Comparison of ENCODE assay signal across 1 cellular context in genomic region chr15:64527263-64527984, GRCh38.
A peak's percentile ranks its signal among the peaks of the same experiment; 100 is the strongest.
TF ChIP-seq lines count a peak whose summit lies in the region.

No MANE protein-coding gene starts in this region.

TF ChIP-seq in K562, 482 proteins besides CTCF, POLR2A, EP300 and RAD21 (continued from another document):
- no peak for TF ChIP-seq CUX1 (CRISPR knock-in tag; IDR thresholded peaks at IDR 0.05)
- peak; percentile 8; the same call in 1 of the 2 replicates for TF ChIP-seq CBFA2T3 (IDR thresholded peaks at IDR 0.05)
- TF ChIP-seq BRF1 (IDR thresholded peaks at IDR 0.05; ENCODE audit: borderline replicate concordance, extremely low read depth, insufficient read length): no peak
- peak in 1 of 2 experiments; percentile 65; a peak in 1 of 4 replicates for TF ChIP-seq RCOR1 (IDR thresholded peaks at IDR 0.05; ENCODE audit: borderline replicate concordance in 1 of 2, low read depth in 2 of 2, low read length in 2 of 2)
- no peak for TF ChIP-seq NFXL1 (CRISPR knock-in tag; IDR thresholded peaks at IDR 0.05)
- no peak for TF ChIP-seq ZNF639 (CRISPR knock-in tag; conservative IDR thresholded peaks at IDR 0.05 in 1 of 2, IDR thresholded peaks at IDR 0.05 in 1 of 2)
- peak; percentile 82 for TF ChIP-seq JUND (IDR thresholded peaks at IDR 0.05; ENCODE audit: borderline replicate concordance, low read depth, low read length)
- peak; percentile 84; the same call in 2 of the 3 replicates for TF ChIP-seq JUND (tag; IDR thresholded peaks at IDR 0.05; ENCODE audit: borderline replicate concordance, low read depth, low read length)
- no peak for TF ChIP-seq STAG1 (CRISPR knock-in tag; IDR thresholded peaks at IDR 0.05; ENCODE audit: borderline replicate concordance)
- peak; percentile 61 for TF ChIP-seq ZNF316 (IDR thresholded peaks at IDR 0.05)
- TF ChIP-seq CAMTA2 (CRISPR knock-in tag; conservative IDR thresholded peaks at IDR 0.05): no peak
- TF ChIP-seq ETV6 (IDR thresholded peaks at IDR 0.05; ENCODE audit: borderline replicate concordance in 1 of 2, low read depth in 2 of 2, low read length in 1 of 2): no peak
- TF ChIP-seq ETV6 (CRISPR knock-in tag; IDR thresholded peaks at IDR 0.05; ENCODE audit: borderline replicate concordance): no peak
- no peak for TF ChIP-seq LEF1 (IDR thresholded peaks at IDR 0.05)
- no peak for TF ChIP-seq RREB1 (CRISPR knock-in tag; IDR thresholded peaks at IDR 0.05)
- no peak for TF ChIP-seq ZNF655 (CRISPR knock-in tag; IDR thresholded peaks at IDR 0.05)
- TF ChIP-seq GTF2A2 (tag; IDR thresholded peaks at IDR 0.05): no peak
- no peak for TF ChIP-seq KDM2B (CRISPR knock-in tag; IDR thresholded peaks at IDR 0.05)
- TF ChIP-seq FOXA3 (CRISPR knock-in tag; conservative IDR thresholded peaks at IDR 0.05 in 1 of 2, IDR thresholded peaks at IDR 0.05 in 1 of 2): no peak
- no peak for TF ChIP-seq SIX5 (IDR thresholded peaks at IDR 0.05; ENCODE audit: borderline replicate concordance in 1 of 2, insufficient read depth in 1 of 2, low read depth in 1 of 2, low read length in 2 of 2)
- no peak for TF ChIP-seq MEF2D (tag; conservative IDR thresholded peaks at IDR 0.05; ENCODE audit: low read depth)
- no peak for TF ChIP-seq ZNF3 (CRISPR knock-in tag; IDR thresholded peaks at IDR 0.05)
- TF ChIP-seq GTF2E2 (tag; IDR thresholded peaks at IDR 0.05): no peak
- no peak for TF ChIP-seq NCOA2 (IDR thresholded peaks at IDR 0.05; ENCODE audit: partially characterized antibody in 2 of 2)
- TF ChIP-seq HDGF (IDR thresholded peaks at IDR 0.05): no peak
- TF ChIP-seq ZNF695 (CRISPR knock-in tag; IDR thresholded peaks at IDR 0.05): no peak
- no peak for TF ChIP-seq HOMEZ (CRISPR knock-in tag; IDR thresholded peaks at IDR 0.05)
